Comparison of ENCODE assay signal across 19 cellular contexts in genomic region chr9:70355801-70356200, GRCh38.
"Had no signal": no experiment of that assay in that cellular context is flagged by ENCODE, and none has a peak within 500 bp of the region (broad histone marks: within the 10 kb centered on the region; RNA-seq: fewer than 3 reads in every experiment).

No MANE protein-coding gene starts in this region.

- H3K27me3 ChIP-seq: right lobe of liver, upper lobe of left lung had no signal

- H3K27me3 Mint-ChIP-seq: activated B cell treated with CpG ODN at 0.5 μM for 24 hours; activated CD4-positive, alpha-beta memory T cell treated with anti-CD3 and anti-CD28 coated beads, Interleukin-2, amount 10 ng/mL, durations not matched to agents 7 days and 5 days; activated naive CD8-positive, alpha-beta T cell treated with anti-CD3 and anti-CD28 coated beads, Interleukin-2, amount 10 ng/mL, durations not matched to agents 7 days and 5 days; stimulated activated memory B cell treated with anti-CD40 and anti-IgM and Interleukin-4, amounts not matched to agents 10 μg/mL and 1 μg/mL and 100 μg/mL, for 72 hours had no signal

- H3K27ac Mint-ChIP-seq: activated B cell treated with CpG ODN at 0.5 μM for 24 hours; activated CD4-positive, alpha-beta memory T cell treated with anti-CD3 and anti-CD28 coated beads, Interleukin-2, amount 10 ng/mL, durations not matched to agents 7 days and 5 days; activated naive CD8-positive, alpha-beta T cell treated with anti-CD3 and anti-CD28 coated beads, Interleukin-2, amount 10 ng/mL, durations not matched to agents 7 days and 5 days; nephron; stimulated activated memory B cell treated with anti-CD40 and anti-IgM and Interleukin-4, amounts not matched to agents 10 μg/mL and 1 μg/mL and 100 μg/mL, for 72 hours; T-helper 1 cell treated with Interleukin-12 subunit alpha and Interleukin-12 subunit beta and Interleukin-4 antibody, amounts not matched to agents 30 μg/mL and 1 μg/mL, for 36 hours had no signal

- H3K4me1 ChIP-seq: right lobe of liver, upper lobe of left lung had no signal

- H3K4me3 ChIP-seq: lung, right lobe of liver, skin epidermis, upper lobe of left lung had no signal

- H3K4me3 Mint-ChIP-seq: activated B cell treated with CpG ODN at 0.5 μM for 24 hours; activated CD4-positive, alpha-beta memory T cell treated with anti-CD3 and anti-CD28 coated beads, Interleukin-2, amount 10 ng/mL, durations not matched to agents 7 days and 5 days; activated naive CD8-positive, alpha-beta T cell treated with anti-CD3 and anti-CD28 coated beads, Interleukin-2, amount 10 ng/mL, durations not matched to agents 7 days and 5 days; nephron; stimulated activated memory B cell treated with anti-CD40 and anti-IgM and Interleukin-4, amounts not matched to agents 10 μg/mL and 1 μg/mL and 100 μg/mL, for 72 hours; T-helper 1 cell treated with Interleukin-12 subunit alpha and Interleukin-12 subunit beta and Interleukin-4 antibody, amounts not matched to agents 30 μg/mL and 1 μg/mL, for 36 hours had no signal

- DNase-seq: activated B cell treated with CpG ODN at 0.5 μM for 24 hours; activated CD4-positive, alpha-beta memory T cell treated with anti-CD3 and anti-CD28 coated beads, Interleukin-2, amount 10 ng/mL, durations not matched to agents 7 days and 5 days; activated CD4-positive, alpha-beta T cell treated with anti-CD3 and anti-CD28 coated beads for 4 hours; activated gamma-delta T cell; activated naive CD8-positive, alpha-beta T cell treated with anti-CD3 and anti-CD28 coated beads, Interleukin-2, amount 10 ng/mL, durations not matched to agents 7 days and 5 days; activated T-cell treated with anti-CD3 and anti-CD28 coated beads for 4 hours; amygdala; effector CD4-positive, alpha-beta T cell; midbrain; nucleus accumbens; right lobe of liver; stimulated activated CD4-positive, alpha-beta T cell treated with anti-CD3 and anti-CD28 coated beads, Interleukin-1b, Interleukin-23, amount 100 ng/mL, for 48 hours; T1000; upper lobe of left lung had no signal

- H3K9me3 ChIP-seq: right lobe of liver, upper lobe of left lung had no signal

- H3K4me1 Mint-ChIP-seq: activated B cell treated with CpG ODN at 0.5 μM for 24 hours; activated CD4-positive, alpha-beta memory T cell treated with anti-CD3 and anti-CD28 coated beads, Interleukin-2, amount 10 ng/mL, durations not matched to agents 7 days and 5 days; activated naive CD8-positive, alpha-beta T cell treated with anti-CD3 and anti-CD28 coated beads, Interleukin-2, amount 10 ng/mL, durations not matched to agents 7 days and 5 days; nephron; stimulated activated memory B cell treated with anti-CD40 and anti-IgM and Interleukin-4, amounts not matched to agents 10 μg/mL and 1 μg/mL and 100 μg/mL, for 72 hours had no signal

- ATAC-seq: right lobe of liver; stimulated activated memory B cell treated with anti-CD40 and anti-IgM and Interleukin-4, amounts not matched to agents 10 μg/mL and 1 μg/mL and 100 μg/mL, for 72 hours had no signal

- H3K27ac ChIP-seq: right lobe of liver, skin epidermis had no signal

- H3K9me3 Mint-ChIP-seq: activated B cell treated with CpG ODN at 0.5 μM for 24 hours; activated CD4-positive, alpha-beta memory T cell treated with anti-CD3 and anti-CD28 coated beads, Interleukin-2, amount 10 ng/mL, durations not matched to agents 7 days and 5 days; activated naive CD8-positive, alpha-beta T cell treated with anti-CD3 and anti-CD28 coated beads, Interleukin-2, amount 10 ng/mL, durations not matched to agents 7 days and 5 days; nephron; stimulated activated memory B cell treated with anti-CD40 and anti-IgM and Interleukin-4, amounts not matched to agents 10 μg/mL and 1 μg/mL and 100 μg/mL, for 72 hours; T-helper 1 cell treated with Interleukin-12 subunit alpha and Interleukin-12 subunit beta and Interleukin-4 antibody, amounts not matched to agents 30 μg/mL and 1 μg/mL, for 36 hours had no signal
